In the genomic region with DNA sequence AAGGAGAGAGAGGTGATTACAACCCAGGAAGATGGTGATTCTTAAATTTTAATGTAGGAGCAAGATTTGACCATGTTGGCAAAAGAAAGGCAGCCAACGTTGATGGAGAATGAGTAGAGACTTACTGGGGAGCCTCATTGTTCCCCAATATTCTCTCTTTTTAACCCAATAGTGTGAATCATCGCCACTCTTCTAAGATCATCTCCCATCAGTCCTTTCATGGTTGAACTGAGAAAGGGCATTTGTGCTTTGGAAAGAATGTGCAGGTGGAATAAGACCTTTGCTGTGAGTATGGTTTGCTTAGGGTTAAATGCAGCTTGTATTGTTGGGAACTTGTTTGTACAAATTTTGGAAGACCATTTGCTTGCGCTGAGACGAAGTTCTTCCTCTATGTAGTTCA, we compare ENCODE assay signal across 24 cellular contexts.
"Had no signal": no experiment of that assay in that cellular context is flagged by ENCODE, and none has a peak within 500 bp of the region (broad histone marks: within the 10 kb centered on the region; RNA-seq: fewer than 3 reads in every experiment).

No MANE protein-coding gene starts in this region.

- H3K27ac Mint-ChIP-seq: dendritic cell treated with granulocyte-macrophage colony-stimulating factor and Interleukin-4, amounts not matched to agents 40 ng/mL and 50 ng/mL, for 4 days; effector memory CD8-positive, alpha-beta T cell; endodermal cell had no signal

- DNase-seq: colonic mucosa; cortex of kidney; dermis blood vessel endothelial cell; dorsolateral prefrontal cortex; effector CD4-positive, alpha-beta T cell; effector CD8-positive, alpha-beta T cell; effector memory CD4-positive, alpha-beta T cell; effector memory CD8-positive, alpha-beta T cell; endodermal cell; erythroblast; esophagus squamous epithelium; foreskin fibroblast; foreskin keratinocyte; gastrocnemius medialis; glutamatergic neuron; head of caudate nucleus; heart left ventricle; heart right ventricle had no signal

- H3K4me3 Mint-ChIP-seq: dendritic cell treated with granulocyte-macrophage colony-stimulating factor and Interleukin-4, amounts not matched to agents 40 ng/mL and 50 ng/mL, for 4 days; effector memory CD8-positive, alpha-beta T cell; endodermal cell had no signal

- H3K4me3 ChIP-seq: colonic mucosa, coronary artery, dorsolateral prefrontal cortex, esophagus muscularis mucosa, esophagus squamous epithelium, gastrocnemius medialis, gastroesophageal sphincter, heart left ventricle, heart right ventricle had no signal

- H3K9me3 ChIP-seq: colonic mucosa, esophagus muscularis mucosa, esophagus squamous epithelium, gastrocnemius medialis, gastroesophageal sphincter, heart left ventricle had no signal

- H3K27me3 Mint-ChIP-seq: dendritic cell treated with granulocyte-macrophage colony-stimulating factor and Interleukin-4, amounts not matched to agents 40 ng/mL and 50 ng/mL, for 4 days had no signal

- H3K27me3 ChIP-seq: colonic mucosa, esophagus muscularis mucosa, esophagus squamous epithelium, foreskin keratinocyte, gastrocnemius medialis, gastroesophageal sphincter had no signal

- H3K36me3 ChIP-seq: colonic mucosa, esophagus muscularis mucosa, esophagus squamous epithelium, gastrocnemius medialis, gastroesophageal sphincter, heart left ventricle, heart right ventricle had no signal

- H3K27ac ChIP-seq: colonic mucosa, coronary artery, dorsolateral prefrontal cortex, epithelial cell of prostate, esophagus muscularis mucosa, esophagus squamous epithelium, foreskin keratinocyte, gastrocnemius medialis, gastroesophageal sphincter, heart left ventricle, heart right ventricle had no signal

- H3K4me1 ChIP-seq: colonic mucosa, esophagus muscularis mucosa, esophagus squamous epithelium, foreskin keratinocyte, gastrocnemius medialis, gastroesophageal sphincter, heart left ventricle, heart right ventricle had no signal

- ATAC-seq: effector memory CD8-positive, alpha-beta T cell; esophagus mucosa; foreskin keratinocyte; gastrocnemius medialis; gastroesophageal sphincter; heart left ventricle; heart right ventricle had no signal
